Comparison of ENCODE assay signal across 35 cellular contexts in the genomic region with DNA sequence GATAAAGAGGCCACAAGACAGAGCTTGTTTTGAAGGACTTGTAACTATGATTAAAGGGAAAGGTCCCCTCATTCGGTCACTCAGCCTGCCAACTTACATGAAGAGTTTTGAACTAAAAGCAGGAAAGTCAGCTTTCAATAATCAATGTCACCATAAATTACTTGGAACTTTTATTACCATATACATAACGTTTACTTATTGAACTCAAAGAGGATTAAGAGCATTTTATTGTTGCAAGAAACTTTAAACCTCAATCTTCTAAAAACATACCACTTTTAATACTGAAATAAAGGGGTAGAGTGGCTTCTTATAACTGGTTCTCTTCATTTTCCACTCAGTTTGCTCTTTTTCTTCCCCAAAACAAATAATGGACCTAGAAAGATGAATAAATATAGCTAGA.
"Had no signal": no experiment of that assay in that cellular context is flagged by ENCODE, and none has a peak within 500 bp of the region (broad histone marks: within the 10 kb centered on the region; RNA-seq: fewer than 3 reads in every experiment).

No MANE protein-coding gene starts in this region.

- H3K4me3 ChIP-seq: adrenal gland, body of pancreas, breast epithelium, MG63, SJSA1 had no signal

- H3K36me3 ChIP-seq: adrenal gland, breast epithelium had no signal

- H3K27ac ChIP-seq: adrenal gland, breast epithelium, SJSA1 had no signal

- ATAC-seq: activated CD4-positive, CD25-positive, alpha-beta regulatory T cell treated with anti-CD3 and anti-CD28 coated beads, Interleukin-2, amount 50 U/mL, for 24 hours; activated naive CD4-positive, alpha-beta T cell treated with anti-CD3 and anti-CD28 coated beads, Interleukin-2, amount 50 U/mL, for 72 hours; activated T-cell treated with anti-CD3 and anti-CD28 coated beads, Interleukin-2, amount 50 U/mL, for 4 hours; body of pancreas; WTC11 had no signal

- DNase-seq: activated CD4-positive, alpha-beta memory T cell treated with anti-CD3 and anti-CD28 coated beads for 36 hours; activated CD4-positive, alpha-beta T cell treated with anti-CD3 and anti-CD28 coated beads for 4 hours; activated CD4-positive, alpha-beta T cell treated with anti-CD3 and anti-CD28 coated beads, Interleukin-2, amount 50 U/mL, for 1 hour; activated CD8-positive, alpha-beta memory T cell treated with anti-CD3 and anti-CD28 coated beads, Interleukin-2, amount 50 U/mL, for 4 hours; activated gamma-delta T cell treated with Interleukin-2 at 50 U/mL for 16 hours; activated naive CD4-positive, alpha-beta T cell treated with anti-CD3 and anti-CD28 coated beads for 36 hours; activated T-cell treated with anti-CD3 and anti-CD28 coated beads for 4 hours; activated T-cell treated with anti-CD3 and anti-CD28 coated beads, Interleukin-2, amount 50 U/mL, for 4 hours; adrenal gland; body of pancreas; caudate nucleus; Kasumi-1; KG1; MG63; NCI-H1048; NCI-H1105 treated with DMSO at 0.1 percent for 48 hours; NCI-H1436; NCI-H1694; NCI-H1930; NCI-H2081 treated with DMSO at 0.1 percent for 48 hours; NCI-H2171; NCI-H510A; NCI-H526; NCI-H748 treated with DMSO at 0.1 percent for 48 hours; NK-92 treated with Interleukin-12 subunit alpha and Interleukin-12 subunit beta, amount 100 ng/mL, for 24 hours; SHP77; SK-N-SH had no signal

- H3K9me3 ChIP-seq: adrenal gland, body of pancreas, breast epithelium, MG63, SJSA1, SK-N-SH had no signal

- H3K9me3 Mint-ChIP-seq: activated CD4-positive, alpha-beta memory T cell treated with anti-CD3 and anti-CD28 coated beads for 36 hours; activated naive CD4-positive, alpha-beta T cell treated with anti-CD3 and anti-CD28 coated beads for 36 hours; activated naive CD4-positive, alpha-beta T cell treated with anti-CD3 and anti-CD28 coated beads, Interleukin-2, amount 50 U/mL, for 72 hours; activated T-cell treated with anti-CD3 and anti-CD28 coated beads, Interleukin-2, amount 50 U/mL, for 4 hours; activated T-helper 1 cell treated with anti-CD3 and anti-CD28 coated beads, Interleukin-12 subunit alpha, Interleukin-12 subunit beta, Interleukin-2, Interleukin-4 antibody, amounts not matched to agents 30 ng/mL and 10 ng/mL and 1 ng/mL, durations not matched to agents 14 hours and 24 hours and 36 hours; T-helper 1 cell treated with Interleukin-12 subunit alpha and Interleukin-12 subunit beta and Interleukin-4 antibody, amounts not matched to agents 30 μg/mL and 1 μg/mL, for 36 hours; T-helper 2 cell treated with Interferon-gamma antibody and Interleukin-4, amounts not matched to agents 5 μg/mL and 100 μg/mL, for 36 hours; WTC11 had no signal

- H3K4me1 ChIP-seq: breast epithelium had no signal

- H3K36me3 Mint-ChIP-seq: activated CD4-positive, alpha-beta memory T cell treated with anti-CD3 and anti-CD28 coated beads for 36 hours; activated naive CD4-positive, alpha-beta T cell treated with anti-CD3 and anti-CD28 coated beads, Interleukin-2, amount 50 U/mL, for 72 hours; WTC11 had no signal

- H3K27ac Mint-ChIP-seq: activated CD4-positive, alpha-beta memory T cell treated with anti-CD3 and anti-CD28 coated beads for 36 hours; activated naive CD4-positive, alpha-beta T cell treated with anti-CD3 and anti-CD28 coated beads for 36 hours; activated naive CD4-positive, alpha-beta T cell treated with anti-CD3 and anti-CD28 coated beads, Interleukin-2, amount 50 U/mL, for 72 hours; activated T-helper 1 cell treated with anti-CD3 and anti-CD28 coated beads, Interleukin-12 subunit alpha, Interleukin-12 subunit beta, Interleukin-2, Interleukin-4 antibody, amounts not matched to agents 30 ng/mL and 10 ng/mL and 1 ng/mL, durations not matched to agents 14 hours and 24 hours and 36 hours; T-helper 1 cell treated with Interleukin-12 subunit alpha and Interleukin-12 subunit beta and Interleukin-4 antibody, amounts not matched to agents 30 μg/mL and 1 μg/mL, for 36 hours; T-helper 2 cell treated with Interferon-gamma antibody and Interleukin-4, amounts not matched to agents 5 μg/mL and 100 μg/mL, for 36 hours; WTC11 had no signal

- H3K4me1 Mint-ChIP-seq: WTC11 had no signal

- H3K4me3 Mint-ChIP-seq: activated CD4-positive, alpha-beta memory T cell treated with anti-CD3 and anti-CD28 coated beads for 36 hours; activated naive CD4-positive, alpha-beta T cell treated with anti-CD3 and anti-CD28 coated beads for 36 hours; activated T-cell treated with anti-CD3 and anti-CD28 coated beads, Interleukin-2, amount 50 U/mL, for 4 hours; activated T-helper 1 cell treated with anti-CD3 and anti-CD28 coated beads, Interleukin-12 subunit alpha, Interleukin-12 subunit beta, Interleukin-2, Interleukin-4 antibody, amounts not matched to agents 30 ng/mL and 10 ng/mL and 1 ng/mL, durations not matched to agents 14 hours and 24 hours and 36 hours; T-helper 1 cell treated with Interleukin-12 subunit alpha and Interleukin-12 subunit beta and Interleukin-4 antibody, amounts not matched to agents 30 μg/mL and 1 μg/mL, for 36 hours; T-helper 2 cell treated with Interferon-gamma antibody and Interleukin-4, amounts not matched to agents 5 μg/mL and 100 μg/mL, for 36 hours; WTC11 had no signal

- H3K27me3 ChIP-seq: adrenal gland, body of pancreas, breast epithelium, MG63, SJSA1 had no signal
